7 cellular contexts compared by ENCODE assay signal in genomic region chr13:20192470-20193141, GRCh38. TPM values are rescaled to one million over a fixed set of nuclear protein-coding genes. Genes with fewer than 3 reads are reported as not detected.
DNase-seq lines count a peak whose midpoint lies in the region; ATAC-seq and TF ChIP-seq lines count a peak whose summit lies in the region.

GJB2 (minus strand) TSS chr13:20192938; CDS start chr13:20189581, 3,357 bp downstream.

- no peaks in the 10 kb centered on the region for H4K20me1 ChIP-seq in smooth muscle cell (ENCODE audit: low read depth)

- H3F3A ChIP-seq in smooth muscle cell (ENCODE audit: low read depth), result peaks cover 6% of the 10 kb centered on the region

- H3K4me3 ChIP-seq in HL-60 (replicated peaks; ENCODE audit: insufficient read depth, low read length) (peak within 1 kb of the TSS; percentile 53), iPS-11a (ENCODE audit: low read depth, low read length) (peak within 1 kb of the TSS; percentile 35), smooth muscle cell (peak within 1 kb of the TSS; percentile 64)

- no peaks in the 10 kb centered on the region for H3K36me3 ChIP-seq in smooth muscle cell (ENCODE audit: low read depth)

- H3K4me2 ChIP-seq in smooth muscle cell, result peak within 1 kb of the TSS; percentile 98

- no peaks in the 10 kb centered on the region for H3K9me3 Mint-ChIP-seq in activated T-cell treated with anti-CD3 and anti-CD28 coated beads, Interleukin-2, amount 50 U/mL, for 4 hours

- peak; percentile 33 to 42 for ATAC-seq in activated T-cell treated with anti-CD3 and anti-CD28 coated beads, Interleukin-2, amount 50 U/mL, for 4 hours
- ATAC-seq in GM21825 (IDR thresholded peaks at IDR 0.05; ENCODE audit: unreplicated experiment), result no peak

- H3K27ac ChIP-seq in HL-60 (replicated peaks) (no peak within 1 kb of the TSS), smooth muscle cell (ENCODE audit: low read depth) (no peak within 1 kb of the TSS)

- no peak for TF ChIP-seq CTCF in HL-60 (IDR thresholded peaks at IDR 0.05; ENCODE audit: insufficient read depth, low read length)
- TF ChIP-seq CTCF in smooth muscle cell (IDR thresholded peaks at IDR 0.05; ENCODE audit: borderline replicate concordance, insufficient read depth, poor library complexity, severe bottlenecking), result no peak

- H3K36me3 Mint-ChIP-seq in activated T-cell treated with anti-CD3 and anti-CD28 coated beads, Interleukin-2, amount 50 U/mL, for 4 hours (ENCODE audit: insufficient read depth), result no peaks in the 10 kb centered on the region

- no peaks in the 10 kb centered on the region for H3K9me3 ChIP-seq in smooth muscle cell (replicated peaks; ENCODE audit: low read depth)

- H3K4me1 ChIP-seq in smooth muscle cell (ENCODE audit: low read depth), result peaks cover 27% of the 10 kb centered on the region

- H3K9ac ChIP-seq in smooth muscle cell (ENCODE audit: low read depth), result no peak within 1 kb of the TSS

- H2AFZ ChIP-seq in smooth muscle cell (ENCODE audit: low read depth), result peak within 1 kb of the TSS; percentile 79

- H3K4me1 Mint-ChIP-seq in activated T-cell treated with anti-CD3 and anti-CD28 coated beads, Interleukin-2, amount 50 U/mL, for 4 hours (ENCODE audit: low read depth), result peaks cover 22% of the 10 kb centered on the region

- no peak for DNase-seq in HL-60 (ENCODE audit: low read depth in 1 of 2, low spot score in 1 of 2)
- no peak for DNase-seq in activated T-cell treated with anti-CD3 and anti-CD28 coated beads, Interleukin-2, amount 50 U/mL, for 4 hours
- no peak for DNase-seq in smooth muscle cell (lab: John Stamatoyannopoulos, UW; ENCODE audit: unreplicated experiment)
- DNase-seq in HK-2 (ENCODE audit: unreplicated experiment), result no peak
- no peak for DNase-seq in NCI-H1694 (lab: John Stamatoyannopoulos, UW)

- no peaks in the 10 kb centered on the region for H3K79me2 ChIP-seq in smooth muscle cell (ENCODE audit: low read depth)

- peaks cover 57% of the 10 kb centered on the region for H3K27me3 Mint-ChIP-seq in activated T-cell treated with anti-CD3 and anti-CD28 coated beads, Interleukin-2, amount 50 U/mL, for 4 hours (ENCODE audit: low read depth)

- peak within 1 kb of the TSS; percentile 64 for H3K4me3 Mint-ChIP-seq in activated T-cell treated with anti-CD3 and anti-CD28 coated beads, Interleukin-2, amount 50 U/mL, for 4 hours

- H3K27me3 ChIP-seq in HL-60 (ENCODE audit: insufficient read depth, poor library complexity, severe bottlenecking), result peaks cover 22% of the 10 kb centered on the region
- H3K27me3 ChIP-seq in smooth muscle cell (ENCODE audit: low read depth), result peaks cover 42% of the 10 kb centered on the region

- 2% methylated on average over 19 of the region's 91 CpGs for WGBS in smooth muscle cell (ENCODE audit: low lambda C conversion rate)

RNA-seq across cellular contexts. Expression of gene GJB2, which starts in this region (rescaled TPM):
- total RNA-seq in activated T-cell treated with anti-CD3 and anti-CD28 coated beads, Interleukin-2, amount 50 U/mL, for 4 hours, result 1 to 10 TPM; 2.4 to 4.8 (median 4.4) TPM
- total RNA-seq in smooth muscle cell, result 101 and 115 TPM in 2 replicates
- polyA plus RNA-seq in smooth muscle cell, result 42.9 and 83.7 TPM in 2 replicates

Comparison
In these comparisons a context has a peak if more than half of its experiments do, and no peak if none do; other contexts are left out.
1. RNA of gene GJB2 (total RNA-seq): 101 to 115 TPM in smooth muscle cell; 2.4 to 4.8 TPM in activated T-cell treated with anti-CD3 and anti-CD28 coated beads, Interleukin-2, amount 50 U/mL, for 4 hours; every median in the first group is over 10 times any median in the second.
2. Peak in every context shown above with its lines, with median percentiles within 50 percentile points of each other: H3K4me3 ChIP-seq.